ENCODE assay signal across 31 cellular contexts in genomic region chr6:1716845-1717244, GRCh38.
"Had no signal": no experiment of that assay in that cellular context is flagged by ENCODE, and none has a peak within 500 bp of the region (broad histone marks: within the 10 kb centered on the region; RNA-seq: fewer than 3 reads in every experiment).

No MANE protein-coding gene starts in this region.

- H3K4me1 Mint-ChIP-seq: memory B cell; stimulated activated naive CD8-positive, alpha-beta T cell treated with anti-CD3 and anti-CD28 coated beads, Interleukin-15, amount 100 ng/mL, for 72 hours had no signal

- H3K4me1 ChIP-seq: pancreas, suprapubic skin, vagina had no signal

- H3K4me3 ChIP-seq: dorsolateral prefrontal cortex, heart right ventricle, lung, mucosa of descending colon, pancreas, right atrium auricular region, smooth muscle cell, suprapubic skin, vagina had no signal

- H3K9me3 ChIP-seq: heart right ventricle, mucosa of descending colon, neutrophil, pancreas, right atrium auricular region, suprapubic skin, vagina had no signal

- H3K27me3 ChIP-seq: dorsolateral prefrontal cortex, heart right ventricle, neutrophil, pancreas, right atrium auricular region, suprapubic skin, vagina had no signal

- H3K4me3 Mint-ChIP-seq: endodermal cell; memory B cell; mesothelial cell of epicardium; naive B cell; natural killer cell treated with Interleukin-12 subunit alpha and Interleukin-12 subunit beta and Interleukin-15 and Interleukin-18, amount 100 ng/mL, for 72 hours; neural crest cell; stimulated activated naive CD8-positive, alpha-beta T cell treated with anti-CD3 and anti-CD28 coated beads, Interleukin-15, amount 100 ng/mL, for 72 hours had no signal

- H3K36me3 ChIP-seq: heart right ventricle, neutrophil, pancreas, right atrium auricular region, suprapubic skin, vagina had no signal

- H3K27ac Mint-ChIP-seq: endodermal cell; memory B cell; naive B cell; natural killer cell treated with Interleukin-12 subunit alpha and Interleukin-12 subunit beta and Interleukin-15 and Interleukin-18, amount 100 ng/mL, for 72 hours; stimulated activated naive CD8-positive, alpha-beta T cell treated with anti-CD3 and anti-CD28 coated beads, Interleukin-15, amount 100 ng/mL, for 72 hours had no signal

- H3K27me3 Mint-ChIP-seq: memory B cell; naive B cell; natural killer cell treated with Interleukin-12 subunit alpha and Interleukin-12 subunit beta and Interleukin-15 and Interleukin-18, amount 100 ng/mL, for 72 hours; stimulated activated naive CD8-positive, alpha-beta T cell treated with anti-CD3 and anti-CD28 coated beads, Interleukin-15, amount 100 ng/mL, for 72 hours had no signal

- H3K36me3 Mint-ChIP-seq: mesothelial cell of epicardium; natural killer cell treated with Interleukin-12 subunit alpha and Interleukin-12 subunit beta and Interleukin-15 and Interleukin-18, amount 100 ng/mL, for 72 hours had no signal

- H3K4me2 ChIP-seq: smooth muscle cell had no signal

- H3K9me3 Mint-ChIP-seq: memory B cell; mesothelial cell of epicardium; naive B cell; natural killer cell treated with Interleukin-12 subunit alpha and Interleukin-12 subunit beta and Interleukin-15 and Interleukin-18, amount 100 ng/mL, for 72 hours; neural crest cell; stimulated activated naive CD8-positive, alpha-beta T cell treated with anti-CD3 and anti-CD28 coated beads, Interleukin-15, amount 100 ng/mL, for 72 hours had no signal

- FAIRE-seq: colon, islet of Langerhans, pancreas had no signal

- ATAC-seq: heart right ventricle; mucosa of descending colon; natural killer cell treated with Interleukin-12 subunit alpha and Interleukin-12 subunit beta and Interleukin-15 and Interleukin-18, amount 100 ng/mL, for 72 hours; pancreas; sciatic nerve; stimulated activated naive CD8-positive, alpha-beta T cell treated with anti-CD3 and anti-CD28 coated beads, Interleukin-15, amount 100 ng/mL, for 72 hours had no signal

- H3K27ac ChIP-seq: dorsolateral prefrontal cortex, epithelial cell of prostate, heart right ventricle, neutrophil, pancreas, right atrium auricular region, suprapubic skin, vagina had no signal

- DNase-seq: dorsolateral prefrontal cortex; effector CD8-positive, alpha-beta T cell; endodermal cell; foreskin melanocyte; glutamatergic neuron; heart right ventricle; hippocampal formation; mucosa of descending colon; naive B cell; pancreas; stimulated activated CD4-positive, alpha-beta T cell treated with anti-CD3 and anti-CD28 coated beads, Interleukin-12 subunit alpha, Interleukin-12 subunit beta, amount 100 ng/mL, for 4 hours; stimulated activated CD4-positive, alpha-beta T cell treated with anti-CD3 and anti-CD28 coated beads, Interleukin-1b, Interleukin-23, amount 100 ng/mL, for 48 hours; stimulated activated CD4-positive, alpha-beta T cell treated with anti-CD3 and anti-CD28 coated beads, Interleukin-4, amount 100 ng/mL, for 1 hour; stimulated activated CD8-positive, alpha-beta memory T cell treated with anti-CD3 and anti-CD28 coated beads, Interleukin-4, amount 100 ng/mL, for 48 hours; stimulated activated naive CD4-positive, alpha-beta T cell; stimulated activated naive CD8-positive, alpha-beta T cell treated with anti-CD3 and anti-CD28 coated beads, Interleukin-15, amount 100 ng/mL, for 72 hours; trophoblast cell had no signal
